8 cellular contexts compared by ENCODE assay signal in genomic region chr12:65168606-65169310, GRCh38. TPM values are rescaled to one million over a fixed set of nuclear protein-coding genes. Genes with fewer than 3 reads are reported as not detected.
DNase-seq lines count a peak whose midpoint lies in the region; ATAC-seq, FAIRE-seq and TF ChIP-seq lines count a peak whose summit lies in the region.

No MANE protein-coding gene starts in this region.

- TF ChIP-seq POLR2A in adrenal gland (IDR thresholded peaks at IDR 0.05): no peak
- no peak for TF ChIP-seq POLR2A in right lobe of liver (IDR thresholded peaks at IDR 0.05)
- TF ChIP-seq POLR2A in uterus (IDR thresholded peaks at IDR 0.05): no peak

- WGBS in adrenal gland, 4 donors: 8 to 10% (median 9%) methylated on average over 9 of the region's 9 CpGs
- WGBS in right lobe of liver (ENCODE audit: insufficient coverage, low coverage, low lambda C conversion rate, missing lambda C conversion rate): 5% methylated on average over 9 of the region's 9 CpGs

- H3K27me3 ChIP-seq in adrenal gland (no peaks in the 10 kb centered on the region), right lobe of liver (no peaks in the 10 kb centered on the region), uterus (no peaks in the 10 kb centered on the region)

- DNase-seq in GM12864 (ENCODE audit: low read depth) (no peak), adrenal gland (peak in 1 of 7 donors; percentile 15), right lobe of liver (no peak), uterus (no peak), D721Med (ENCODE audit: insufficient read length, low spot score) (no peak), DMS153 treated with DMSO at 0.1 percent for 48 hours (lab: John Stamatoyannopoulos, UW; ENCODE audit: unreplicated experiment) (no peak), mesenteric fat pad (ENCODE audit: low spot score) (no peak)

- intact Hi-C loops in adrenal gland (cut with DNase I): no loop called here
- intact Hi-C loops in right lobe of liver (cut with DNase I): no loop called here
- intact Hi-C loops in uterus (cut with DNase I; ENCODE audit: low total_unique reads): no loop called here

- ATAC-seq in HG03139 (IDR thresholded peaks at IDR 0.05; ENCODE audit: unreplicated experiment) (peak; percentile 1), right lobe of liver (no peak)

- H3K36me3 ChIP-seq in adrenal gland (replicated peaks in 1 of 2) (no peaks in the 10 kb centered on the region), right lobe of liver (no peaks in the 10 kb centered on the region), uterus (no peaks in the 10 kb centered on the region)

- H3K9me3 ChIP-seq in adrenal gland (replicated peaks in 1 of 3): no peaks in the 10 kb centered on the region
- H3K9me3 ChIP-seq in right lobe of liver: no peaks in the 10 kb centered on the region
- H3K9me3 ChIP-seq in uterus: no peaks in the 10 kb centered on the region

- no peak for TF ChIP-seq CTCF in GM12864 (IDR thresholded peaks at IDR 0.05; ENCODE audit: low read depth, low read length, missing control alignments)
- TF ChIP-seq CTCF in adrenal gland (IDR thresholded peaks at IDR 0.05): no peak
- TF ChIP-seq CTCF in right lobe of liver (IDR thresholded peaks at IDR 0.05): no peak
- TF ChIP-seq CTCF in uterus (IDR thresholded peaks at IDR 0.05): no peak
- no peak for TF ChIP-seq CTCF in D721Med (IDR thresholded peaks at IDR 0.05; ENCODE audit: insufficient read depth, missing control alignments)

- H3K27ac ChIP-seq in adrenal gland (peak overlapping the region; percentile 44 to 98 (median 91)), right lobe of liver (peak overlapping the region; percentile 89 to 94 (median 94)), uterus (peak overlapping the region; percentile 94 to 97)

- H3K4me3 ChIP-seq in GM12864 (ENCODE audit: low read depth, low read length) (peak overlapping the region; percentile 85), adrenal gland (peak overlapping the region; percentile 67 to 95 (median 82)), right lobe of liver (peak overlapping the region; percentile 88 to 94 (median 93)), uterus (peak overlapping the region; percentile 80 to 93)

- peaks cover 15 to 36% of the 10 kb centered on the region in 2 donors for H3K4me1 ChIP-seq in adrenal gland (replicated peaks in 1 of 2)
- peaks cover 0 to 33% (median 12%) of the 10 kb centered on the region in 4 donors for H3K4me1 ChIP-seq in right lobe of liver
- H3K4me1 ChIP-seq in uterus: peaks cover 3 to 5% of the 10 kb centered on the region in 2 donors

- FAIRE-seq in D721Med (lab: Jason Lieb, UNC): no peak

RNA-seq across cellular contexts. Expression of gene LEMD3, which starts 0.6 kb away (rescaled TPM):
- total RNA-seq in adrenal gland (10 to 100 TPM; 17.8 to 52.1 (median 25.3) TPM), right lobe of liver (10 to 100 TPM in 4 of 6 experiments, 1 to 10 TPM in 2; 8.6 to 19.0 (median 11.6) TPM), uterus (10 to 100 TPM; 35.6 to 75.9 (median 41.9) TPM), mesenteric fat pad (26.1 TPM)
- polyA plus RNA-seq in adrenal gland: 10 to 100 TPM in 2 of 3 donors, 1 to 10 TPM in 1; 7.1 to 15.7 (median 10.5) TPM

RNA-seq across cellular contexts. Expression of gene WIF1, which starts 47.7 kb away (rescaled TPM):
- total RNA-seq in adrenal gland: 1 to 10 TPM in 2 of 8 donors, under 1 TPM in 5, not detected in 1; 0.12 to 3.8 (median 0.53) TPM
- under 1 TPM in 2 of 3 donors, not detected in 1; 0.24 to 0.51 TPM for polyA plus RNA-seq in adrenal gland
- not detected for total RNA-seq in right lobe of liver
- 1 to 10 TPM in 1 of 4 donors, not detected in 3; 7.7 TPM for total RNA-seq in uterus
- 1.8 TPM for total RNA-seq in mesenteric fat pad
